12 cellular contexts compared by ENCODE assay signal in genomic region chr5:93601433-93602175, GRCh38. TPM values are rescaled to one million over a fixed set of nuclear protein-coding genes. Genes with fewer than 3 reads are reported as not detected.
DNase-seq lines count a peak whose midpoint lies in the region; FAIRE-seq and TF ChIP-seq lines count a peak whose summit lies in the region.
"Had no signal": no experiment of that assay in that cellular context is flagged by ENCODE, and none has a peak within 500 bp of the region (broad histone marks: within the 10 kb centered on the region; RNA-seq: fewer than 3 reads in every experiment).

No MANE protein-coding gene starts in this region.

- intact Hi-C loops in ascending aorta (cut with DNase I) = no loop called here
- intact Hi-C loops in activated CD4-positive, alpha-beta memory T cell treated with anti-CD3 and anti-CD28 coated beads for 36 hours (cut with micrococcal nuclease) = loop anchor here (2.0 kb wide), 2 partner anchors 15 to 31 kb away; no protein-coding TSS in a partner anchor

- H3K23ac ChIP-seq in mesenchymal stem cell (ENCODE audit: low read length in 2 of 2) = no peak overlapping the region

- no peak for FAIRE-seq in GM12892 (lab: Jason Lieb, UNC)
- FAIRE-seq: bronchial epithelial cell, GM12891 had no signal

- no peak overlapping the region for H3K14ac ChIP-seq in mesenchymal stem cell (ENCODE audit: low read length in 2 of 2)

- POLR2A ChIA-PET in activated CD4-positive, alpha-beta memory T cell treated with anti-CD3 and anti-CD28 coated beads for 36 hours (lab: Charles Lee) = interaction anchor here (0.9 kb wide), 1 partner anchor 30 kb away, joined by 3 read pairs; no protein-coding TSS in a partner anchor

- H3K27me3 ChIP-seq in mesenchymal stem cell (ENCODE audit: control insufficient read depth in 1 of 2, insufficient read depth in 1 of 2, low read length in 2 of 2) (peaks cover 76 to 80% of the 10 kb centered on the region in 2 experiments), ascending aorta (peaks cover 32% of the 10 kb centered on the region)

- H2BK5ac ChIP-seq in mesenchymal stem cell (ENCODE audit: low read depth, low read length, poor library complexity, severe bottlenecking) = no peak overlapping the region

- peaks cover 3% of the 10 kb centered on the region for H3K36me3 Mint-ChIP-seq in activated CD4-positive, alpha-beta memory T cell treated with anti-CD3 and anti-CD28 coated beads for 36 hours

- no peak overlapping the region for H3K9ac ChIP-seq in mesenchymal stem cell (ENCODE audit: low read length)

- H3K36me3 ChIP-seq in mesenchymal stem cell (ENCODE audit: control insufficient read depth in 1 of 2, insufficient read depth in 2 of 2, low read depth in 1 of 2, low read length in 2 of 2) (no peaks in the 10 kb centered on the region), ascending aorta (no peaks in the 10 kb centered on the region)
- H3K36me3 ChIP-seq: tibial artery had no signal

- H3K9me3 Mint-ChIP-seq in activated CD4-positive, alpha-beta memory T cell treated with anti-CD3 and anti-CD28 coated beads for 36 hours = no peaks in the 10 kb centered on the region

- 26% methylated on average over 11 of the region's 11 CpGs for WGBS in mesenchymal stem cell

- no peaks in the 10 kb centered on the region for H3K79me1 ChIP-seq in mesenchymal stem cell (replicated peaks; ENCODE audit: low read length, poor library complexity, severe bottlenecking)

- H3K9me3 ChIP-seq in mesenchymal stem cell (ENCODE audit: control insufficient read depth, low read length) (no peaks in the 10 kb centered on the region), ascending aorta (no peaks in the 10 kb centered on the region)
- H3K9me3 ChIP-seq: tibial artery had no signal

- H3K4me3 Mint-ChIP-seq in activated CD4-positive, alpha-beta memory T cell treated with anti-CD3 and anti-CD28 coated beads for 36 hours = no peak overlapping the region

- H3K27ac Mint-ChIP-seq in activated CD4-positive, alpha-beta memory T cell treated with anti-CD3 and anti-CD28 coated beads for 36 hours = no peak overlapping the region

- H3K4me1 ChIP-seq in mesenchymal stem cell (ENCODE audit: control insufficient read depth, insufficient read depth, low read depth, low read length) (peaks cover 17% of the 10 kb centered on the region), ascending aorta (peaks cover 0 to 2% of the 10 kb centered on the region in 2 donors)

- peaks cover 51% of the 10 kb centered on the region for H3K27me3 Mint-ChIP-seq in activated CD4-positive, alpha-beta memory T cell treated with anti-CD3 and anti-CD28 coated beads for 36 hours

- H3K4me3 ChIP-seq in HFF-Myc (replicated peaks; ENCODE audit: low read depth, low read length) (0 out of 2 replicates have a peak overlapping the region, but pooled peaks have one; percentile 2), mesenchymal stem cell (ENCODE audit: insufficient read depth in 1 of 2, low read depth in 1 of 2, low read length in 2 of 2) (peak overlapping the region in 1 of 2 experiments; percentile 13), ascending aorta (no peak overlapping the region)
- H3K4me3 ChIP-seq: tibial artery had no signal

- H2BK15ac ChIP-seq in mesenchymal stem cell (ENCODE audit: low read depth, poor library complexity, severe bottlenecking) = no peak overlapping the region

- H3K18ac ChIP-seq in mesenchymal stem cell (ENCODE audit: low read depth in 1 of 2, low read length in 2 of 2) = no peak overlapping the region

- peak overlapping the region; percentile 16 for H3K27ac ChIP-seq in caudate nucleus (ENCODE audit: low read depth, low read length)
- peak overlapping the region; percentile 19 for H3K27ac ChIP-seq in mesenchymal stem cell (ENCODE audit: low read length, poor library complexity, severe bottlenecking)
- no peak overlapping the region for H3K27ac ChIP-seq in ascending aorta
- H3K27ac ChIP-seq: tibial artery had no signal

- H3K4ac ChIP-seq in mesenchymal stem cell (ENCODE audit: low read depth in 1 of 2, low read length in 2 of 2) = no peak overlapping the region

- H3K4me1 Mint-ChIP-seq in activated CD4-positive, alpha-beta memory T cell treated with anti-CD3 and anti-CD28 coated beads for 36 hours (ENCODE audit: low read depth) = peaks cover 3% of the 10 kb centered on the region

- H2BK12ac ChIP-seq in mesenchymal stem cell (ENCODE audit: low read length in 2 of 2) = no peak overlapping the region

- no peak for TF ChIP-seq POLR2A in GM12892 (IDR thresholded peaks at IDR 0.05; ENCODE audit: low read depth, low read length)

- no peak for TF ChIP-seq CTCF in HFF-Myc (IDR thresholded peaks at IDR 0.05; ENCODE audit: low read depth, low read length, missing control alignments)
- no peak for TF ChIP-seq CTCF in ascending aorta (IDR thresholded peaks at IDR 0.05)

- H4K8ac ChIP-seq in mesenchymal stem cell (ENCODE audit: low read length) = no peak overlapping the region

- no peak overlapping the region for H4K91ac ChIP-seq in mesenchymal stem cell (ENCODE audit: low read length)

- DNase-seq in Ammon's horn (ENCODE audit: low spot score) = peak; percentile 79
- no peak for DNase-seq in HFF-Myc (ENCODE audit: extremely low read depth, low read depth)
- peak in 1 of 61 donors; percentile 59 for DNase-seq in caudate nucleus (lab: John Stamatoyannopoulos, UW)
- DNase-seq in mesenchymal stem cell = peak; percentile 34
- no peak for DNase-seq in ascending aorta (ENCODE audit: low spot score in 2 of 2)
- no peak for DNase-seq in GM12892 (ENCODE audit: insufficient read length)
- DNase-seq in central memory CD4-positive, alpha-beta T cell = no peak
- DNase-seq in activated CD4-positive, alpha-beta memory T cell treated with anti-CD3 and anti-CD28 coated beads for 36 hours = no peak
- DNase-seq: tibial artery had no signal

- no peak overlapping the region for H2AK5ac ChIP-seq in mesenchymal stem cell (ENCODE audit: low read length, severe bottlenecking)

- CTCF ChIA-PET in activated CD4-positive, alpha-beta memory T cell treated with anti-CD3 and anti-CD28 coated beads for 36 hours (lab: Charles Lee) = interaction anchor here (0.7 to 1.8 kb wide), 4 partner anchors 15 to 21 kb away, joined by 3 to 6 read pairs (median 4); partner anchors contain the start of gene NR2F1

- H2BK120ac ChIP-seq in mesenchymal stem cell (ENCODE audit: low read depth, low read length) = no peak overlapping the region

- no peak overlapping the region for H2AFZ ChIP-seq in mesenchymal stem cell (ENCODE audit: low read depth, low read length)

- H3K4me2 ChIP-seq in mesenchymal stem cell (ENCODE audit: low read length, poor library complexity, severe bottlenecking) = peak overlapping the region; percentile 89

RNA-seq across cellular contexts. Expression of gene NR2F1, which starts 18.6 kb away (rescaled TPM):
- polyA plus RNA-seq in mesenchymal stem cell (2013, experiment 1 of 2) = 206 TPM
- polyA plus RNA-seq in mesenchymal stem cell (2013, experiment 2 of 2) = 191 TPM
- total RNA-seq in ascending aorta = 8.0 TPM
- not detected for polyA plus RNA-seq in GM12892 (2012; ENCODE audit: missing spikeins)
- not detected for total RNA-seq in activated CD4-positive, alpha-beta memory T cell treated with anti-CD3 and anti-CD28 coated beads for 36 hours
- total RNA-seq: T-helper 1 cell treated with Interleukin-12 subunit alpha and Interleukin-12 subunit beta and Interleukin-4 antibody, amounts not matched to agents 30 ng/mL and 1 ng/mL, for 36 hours had no signal

RNA-seq across cellular contexts. Expression of gene NR2F1-AS1, which starts 20.6 kb away (rescaled TPM):
- polyA plus RNA-seq in mesenchymal stem cell (2013, experiment 1 of 2) = 49.8 TPM
- polyA plus RNA-seq in mesenchymal stem cell (2013, experiment 2 of 2) = 50.1 TPM
- 0.85 TPM for total RNA-seq in ascending aorta
- polyA plus RNA-seq in GM12892 (2012; ENCODE audit: missing spikeins) = 1.2 TPM
- not detected for total RNA-seq in activated CD4-positive, alpha-beta memory T cell treated with anti-CD3 and anti-CD28 coated beads for 36 hours
- total RNA-seq: T-helper 1 cell treated with Interleukin-12 subunit alpha and Interleukin-12 subunit beta and Interleukin-4 antibody, amounts not matched to agents 30 ng/mL and 1 ng/mL, for 36 hours had no signal

Comparison
In these comparisons a context has a peak if more than half of its experiments do, and no peak if none do; other contexts are left out.
1. DNase-seq: peak in Ammon's horn (single experiment) and mesenchymal stem cell (single experiment); none in HFF-Myc (single experiment), ascending aorta (0 of 2), GM12892 (single experiment), central memory CD4-positive, alpha-beta T cell (single experiment) and activated CD4-positive, alpha-beta memory T cell treated with anti-CD3 and anti-CD28 coated beads for 36 hours (single experiment).
2. H3K27ac ChIP-seq: peak in caudate nucleus (single experiment) and mesenchymal stem cell (single experiment); none in ascending aorta (0 of 2).